Comparison of ENCODE assay signal across 10 cellular contexts in genomic region chr2:172098287-172098649, GRCh38. TPM values are rescaled to one million over a fixed set of nuclear protein-coding genes. Genes with fewer than 3 reads are reported as not detected.
DNase-seq lines count a peak whose midpoint lies in the region; ATAC-seq and TF ChIP-seq lines count a peak whose summit lies in the region.
"Had no signal": no experiment of that assay in that cellular context is flagged by ENCODE, and none has a peak within 500 bp of the region (broad histone marks: within the 10 kb centered on the region; RNA-seq: fewer than 3 reads in every experiment).

No MANE protein-coding gene starts in this region.

- H3K9me3 ChIP-seq in mammary epithelial cell (replicated peaks; ENCODE audit: insufficient read depth, low read length) = no peaks in the 10 kb centered on the region
- H3K9me3 ChIP-seq: uterus had no signal

- CTCF ChIA-PET in mammary epithelial cell (lab: Charles Lee; ENCODE audit: low non-redundant PET) = no interaction called here

- peaks cover 8% of the 10 kb centered on the region for H3K36me3 Mint-ChIP-seq in T-helper 1 cell treated with Interleukin-12 subunit alpha and Interleukin-12 subunit beta and Interleukin-4 antibody, amounts not matched to agents 30 μg/mL and 1 μg/mL, for 36 hours (ENCODE audit: low read depth)
- H3K36me3 Mint-ChIP-seq in IgD-negative memory B cell = no peaks in the 10 kb centered on the region
- peaks cover 4% of the 10 kb centered on the region for H3K36me3 Mint-ChIP-seq in neural crest cell (ENCODE audit: low read depth)

- BruUV-seq in mammary epithelial cell (replicated peaks; lab: Mats Ljungman, UMichigan) = no TSS peak

- H3K4me1 ChIP-seq in mammary epithelial cell (ENCODE audit: insufficient read depth, low read length) = peaks cover 65% of the 10 kb centered on the region

- in situ Hi-C loops in mammary epithelial cell (cut with MboI; ENCODE audit: low sequenced_read_pairs in 2 of 2) = loop anchor here in 1 of 2 donors (5.0 kb wide), 1 partner anchor 96 kb away; no protein-coding TSS in a partner anchor

- no peaks in the 10 kb centered on the region for H3K9me3 Mint-ChIP-seq in T-helper 1 cell treated with Interleukin-12 subunit alpha and Interleukin-12 subunit beta and Interleukin-4 antibody, amounts not matched to agents 30 μg/mL and 1 μg/mL, for 36 hours
- H3K9me3 Mint-ChIP-seq in IgD-negative memory B cell (peaks cover 2 to 10% (median 4%) of the 10 kb centered on the region in 3 donors), neural crest cell (no peaks in the 10 kb centered on the region)

- peaks cover 39% of the 10 kb centered on the region for H3K4me1 Mint-ChIP-seq in T-helper 1 cell treated with Interleukin-12 subunit alpha and Interleukin-12 subunit beta and Interleukin-4 antibody, amounts not matched to agents 30 μg/mL and 1 μg/mL, for 36 hours (ENCODE audit: low read depth)
- H3K4me1 Mint-ChIP-seq in IgD-negative memory B cell (peaks cover 20 to 34% (median 32%) of the 10 kb centered on the region in 3 donors), neural crest cell (peaks cover 47% of the 10 kb centered on the region)

- TF ChIP-seq CTCF in mammary epithelial cell (conservative IDR thresholded peaks at IDR 0.05 in 1 of 2, IDR thresholded peaks at IDR 0.05 in 1 of 2; ENCODE audit: extremely low read depth in 1 of 2, insufficient read depth in 1 of 2, low read depth in 1 of 2, low read length in 2 of 2) (no peak), neural crest cell (conservative IDR thresholded peaks at IDR 0.05) (no peak)

- H3K27ac Mint-ChIP-seq in T-helper 1 cell treated with Interleukin-12 subunit alpha and Interleukin-12 subunit beta and Interleukin-4 antibody, amounts not matched to agents 30 μg/mL and 1 μg/mL, for 36 hours = peak overlapping the region; percentile 65
- H3K27ac Mint-ChIP-seq in IgD-negative memory B cell = peak overlapping the region; percentile 69 to 84 (median 73)
- no peak overlapping the region for H3K27ac Mint-ChIP-seq in neural crest cell (ENCODE audit: unreplicated experiment)

- peak overlapping the region; percentile 38 for H3K27ac ChIP-seq in mammary epithelial cell (ENCODE audit: insufficient read depth, low read depth, low read length)
- H3K27ac ChIP-seq: uterus had no signal

- H3K27me3 ChIP-seq in mammary epithelial cell (ENCODE audit: insufficient read depth, low read length) = peaks cover 3% of the 10 kb centered on the region

- WGBS in mammary epithelial cell (ENCODE audit: low coverage, missing lambda C conversion rate) = 100% methylated on average over 1 of the region's 1 CpG

- H3K79me2 ChIP-seq in mammary epithelial cell (ENCODE audit: insufficient read depth, low read length) = no peaks in the 10 kb centered on the region

- H3K4me3 Mint-ChIP-seq in T-helper 1 cell treated with Interleukin-12 subunit alpha and Interleukin-12 subunit beta and Interleukin-4 antibody, amounts not matched to agents 30 μg/mL and 1 μg/mL, for 36 hours = peak overlapping the region; percentile 15
- H3K4me3 Mint-ChIP-seq in IgD-negative memory B cell (peak overlapping the region; percentile 54 to 72 (median 59)), neural crest cell (peak overlapping the region; percentile 75)

- dilution Hi-C loops in mammary epithelial cell (cut with HindIII; ENCODE audit: low sequenced_read_pairs) = no loop called here

- no peak overlapping the region for H3K9ac ChIP-seq in mammary epithelial cell (ENCODE audit: insufficient read depth, low read length)

- intact Hi-C loops in mammary epithelial cell (cut with micrococcal nuclease) = no loop called here

- DNase-seq in T-helper 1 cell (no peak), mammary epithelial cell (no peak), neural crest cell (ENCODE audit: low read depth, low spot score) (no peak), LoVo (ENCODE audit: low spot score) (no peak)
- DNase-seq: cerebellar nuclear complex, uterus had no signal

- no peak for ATAC-seq in activated CD4-positive, CD25-positive, alpha-beta regulatory T cell treated with anti-CD3 and anti-CD28 coated beads, Interleukin-2, amount 50 U/mL, for 24 hours
- no peak for ATAC-seq in GM21717 (IDR thresholded peaks at IDR 0.05; ENCODE audit: unreplicated experiment)

- peak overlapping the region; percentile 92 for H3K4me2 ChIP-seq in mammary epithelial cell (ENCODE audit: insufficient read depth, low read depth, low read length)

- H3K27me3 Mint-ChIP-seq in T-helper 1 cell treated with Interleukin-12 subunit alpha and Interleukin-12 subunit beta and Interleukin-4 antibody, amounts not matched to agents 30 μg/mL and 1 μg/mL, for 36 hours (ENCODE audit: low read depth) = peaks cover 81% of the 10 kb centered on the region
- peaks cover 62% of the 10 kb centered on the region for H3K27me3 Mint-ChIP-seq in IgD-negative memory B cell
- peaks cover 95% of the 10 kb centered on the region for H3K27me3 Mint-ChIP-seq in neural crest cell (ENCODE audit: low read depth)

- no peak overlapping the region for H3K4me3 ChIP-seq in mammary epithelial cell (replicated peaks in 1 of 3; ENCODE audit: insufficient read depth in 1 of 3, low read depth in 2 of 3, low read length in 3 of 3)

- no peaks in the 10 kb centered on the region for H3K36me3 ChIP-seq in mammary epithelial cell (ENCODE audit: insufficient read depth, low read length)
- H3K36me3 ChIP-seq: uterus had no signal

- H4K20me1 ChIP-seq in mammary epithelial cell (ENCODE audit: insufficient read depth, low read length) = no peaks in the 10 kb centered on the region

- no peak overlapping the region for H2AFZ ChIP-seq in mammary epithelial cell (ENCODE audit: low read depth, low read length)

RNA-seq across cellular contexts. Expression of gene DLX2, which starts 4.4 kb away (rescaled TPM):
- polyA plus RNA-seq in IgD-negative memory B cell = not detected
- 1 to 10 TPM in 1 of 2 donors, under 1 TPM in 1; under 0.01 to 9.9 TPM for total RNA-seq in mammary epithelial cell
- 0.16 TPM for polyA plus RNA-seq in mammary epithelial cell
- polyA minus RNA-seq in mammary epithelial cell = 0.31 TPM
- total RNA-seq in neural crest cell = 21.1 and 22.6 TPM in 2 replicates
- total RNA-seq: uterus had no signal

RNA-seq across cellular contexts. Expression of gene DLX1, which starts 13.0 kb away (rescaled TPM):
- not detected for polyA plus RNA-seq in IgD-negative memory B cell
- 1 to 10 TPM in 1 of 2 donors, under 1 TPM in 1; 0.17 to 3.3 TPM for total RNA-seq in mammary epithelial cell
- 0.52 TPM for polyA plus RNA-seq in mammary epithelial cell
- polyA minus RNA-seq in mammary epithelial cell = 3.3 TPM
- total RNA-seq in neural crest cell = 48.9 and 51.5 TPM in 2 replicates

Comparison
In these comparisons a context has a peak if more than half of its experiments do, and no peak if none do; other contexts are left out.
1. H3K4me3 Mint-ChIP-seq: peak in every context shown above with its lines; median percentile 75 in neural crest cell; 59 in IgD-negative memory B cell; 15 in T-helper 1 cell treated with Interleukin-12 subunit alpha and Interleukin-12 subunit beta and Interleukin-4 antibody, amounts not matched to agents 30 μg/mL and 1 μg/mL, for 36 hours.
2. RNA of gene DLX1, which starts 13.0 kb away (total RNA-seq): 48.9 to 51.5 TPM in neural crest cell; 0.17 to 3.3 TPM in mammary epithelial cell; every median in the first group is over 10 times any median in the second.